Comparison of ENCODE assay signal across 8 cellular contexts in the genomic region with DNA sequence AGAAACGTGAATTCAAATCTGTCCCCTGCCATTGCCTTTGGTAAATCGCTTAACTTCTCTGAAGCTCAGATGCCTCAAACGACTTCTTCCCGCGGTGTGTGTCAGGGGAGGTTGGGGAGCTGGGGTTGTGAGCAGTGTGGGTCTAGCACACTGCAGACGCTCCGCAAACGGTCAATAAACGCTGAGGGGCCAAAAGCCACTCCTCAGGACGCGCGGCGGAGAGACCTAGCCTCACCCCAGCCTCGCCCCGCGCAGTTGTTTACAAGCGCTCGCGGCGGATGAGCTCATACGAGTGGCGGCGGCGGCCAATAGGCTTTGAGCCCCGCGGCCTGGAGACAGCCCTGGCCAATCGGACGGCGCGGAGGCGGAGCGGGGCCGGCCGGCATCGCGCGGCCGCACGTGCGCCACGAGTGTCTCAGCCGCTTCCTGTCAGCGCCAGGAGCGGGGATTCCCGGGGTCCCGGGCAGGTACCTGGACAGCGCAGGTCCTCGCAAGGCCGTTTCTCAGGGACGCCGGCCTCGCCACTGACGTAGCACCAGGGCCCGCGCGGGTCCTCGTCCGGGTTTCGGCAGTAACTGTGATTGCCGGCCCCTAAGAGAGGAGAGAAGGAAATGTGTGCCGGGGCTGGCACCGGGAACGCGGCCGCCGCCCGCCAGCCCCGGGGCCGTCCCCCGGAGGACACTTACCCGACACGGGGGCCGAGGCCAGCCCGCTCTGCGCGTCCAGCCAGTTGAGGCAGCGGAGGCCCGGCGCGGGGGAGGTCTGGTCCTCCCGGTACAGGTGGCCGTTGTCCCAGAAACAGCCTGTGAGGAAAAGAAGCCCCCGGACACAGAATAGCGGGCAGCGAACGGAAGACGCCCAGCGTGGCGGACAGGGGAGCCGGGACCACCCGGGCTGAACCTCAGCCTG. TPM values are rescaled to one million over a fixed set of nuclear protein-coding genes. Genes with fewer than 3 reads are reported as not detected.
A peak's percentile ranks its signal among the peaks of the same experiment; 100 is the strongest.
DNase-seq lines count a peak whose midpoint lies in the region; ATAC-seq and TF ChIP-seq lines count a peak whose summit lies in the region.

No MANE protein-coding gene starts in this region.

- TF ChIP-seq CTCF in endodermal cell (conservative IDR thresholded peaks at IDR 0.05) = no peak

- peaks cover 20% of the 10 kb centered on the region for H3K27me3 Mint-ChIP-seq in endodermal cell (ENCODE audit: insufficient read depth)

- H3K4me1 ChIP-seq in NT2/D1 (ENCODE audit: insufficient read depth, insufficient read length) (no peaks in the 10 kb centered on the region), endodermal cell (ENCODE audit: control insufficient read depth, insufficient read depth, low read length) (no peaks in the 10 kb centered on the region)

- H3K27ac Mint-ChIP-seq in endodermal cell = peak overlapping the region; percentile 91

- H3K9me3 ChIP-seq in NT2/D1 (ENCODE audit: insufficient read depth, low read length) (no peaks in the 10 kb centered on the region), endodermal cell (ENCODE audit: control insufficient read depth, low read length) (no peaks in the 10 kb centered on the region)

- H3K4me1 Mint-ChIP-seq in endodermal cell = peaks cover 12% of the 10 kb centered on the region

- DNase-seq in COLO829 (ENCODE audit: low spot score) (peak; percentile 78), HT1080 (ENCODE audit: low read depth) (peak; percentile 88), NT2/D1 (ENCODE audit: low read depth, low spot score) (no peak), endodermal cell (peak; percentile 97), midbrain (lab: John Stamatoyannopoulos, UW) (peak; percentile 95)
- peak; percentile 93 for DNase-seq in activated CD8-positive, alpha-beta memory T cell treated with anti-CD3 and anti-CD28 coated beads, Interleukin-2, amount 50 U/mL, for 4 hours
- DNase-seq in stimulated activated CD8-positive, alpha-beta memory T cell treated with anti-CD3 and anti-CD28 coated beads, Interleukin-2, amount 100 ng/mL, for 1 hour (ENCODE audit: low read depth in 2 of 2) = peak; percentile 89 to 92

- ATAC-seq in GM21360 (IDR thresholded peaks at IDR 0.05; ENCODE audit: unreplicated experiment) = peak; percentile 82

- H3K27ac ChIP-seq in endodermal cell (ENCODE audit: low read depth, low read length) = no peak overlapping the region

- H3K9me3 Mint-ChIP-seq in endodermal cell = no peaks in the 10 kb centered on the region

- H3K4me3 ChIP-seq in NT2/D1 (ENCODE audit: insufficient read length, low read depth) (peak overlapping the region; percentile 37), endodermal cell (ENCODE audit: low read length) (peak overlapping the region; percentile 68)

- peak overlapping the region; percentile 42 for H3K9ac ChIP-seq in NT2/D1 (ENCODE audit: insufficient read length, low read depth)
- no peak overlapping the region for H3K9ac ChIP-seq in endodermal cell (ENCODE audit: extremely low read depth, low read length, poor library complexity, severe bottlenecking)

- peaks cover 32% of the 10 kb centered on the region for H3K27me3 ChIP-seq in NT2/D1 (ENCODE audit: insufficient read depth, insufficient read length)
- peaks cover 34% of the 10 kb centered on the region for H3K27me3 ChIP-seq in endodermal cell (ENCODE audit: control insufficient read depth, insufficient read depth, low read length, poor library complexity, severe bottlenecking)

- no peaks in the 10 kb centered on the region for H3K36me3 ChIP-seq in NT2/D1 (ENCODE audit: insufficient read depth, insufficient read length, low read length)
- no peaks in the 10 kb centered on the region for H3K36me3 ChIP-seq in endodermal cell (ENCODE audit: control insufficient read depth, insufficient read depth, low read length)

- H3K4me3 Mint-ChIP-seq in endodermal cell = peak overlapping the region; percentile 56

- WGBS in endodermal cell (ENCODE audit: insufficient coverage in 1 of 2, insufficient read length in 1 of 2), 2 experiments = 3% methylated on average over 10 to 91 of the region's 91 CpGs

- H3K36me3 Mint-ChIP-seq in endodermal cell (ENCODE audit: low read depth) = no peaks in the 10 kb centered on the region

RNA-seq across cellular contexts. Expression of a gene that starts 1.5 kb away (rescaled TPM):
- 1.1 and 1.3 TPM in 2 replicates for total RNA-seq in HT1080 (2014; rRNA removed; shearing (Covaris generic))
- polyA plus RNA-seq in HT1080 (2015; cell fraction: cytosol; rRNA removed) = 1.7 and 2.5 TPM in 2 replicates
- polyA plus RNA-seq in HT1080 (2015; cell fraction: nucleus; rRNA removed) = 6.1 and 9.4 TPM in 2 replicates
- 1 to 10 TPM; 2.0 to 3.5 TPM for total RNA-seq in endodermal cell
- 5.5 TPM for polyA plus RNA-seq in endodermal cell (2013, experiment 1 of 2)
- polyA plus RNA-seq in endodermal cell (2013, experiment 2 of 2) = 4.4 TPM

RNA-seq across cellular contexts. Expression of a gene that starts 55.4 kb away (rescaled TPM):
- 15.3 and 17.8 TPM in 2 replicates for total RNA-seq in HT1080 (2014; rRNA removed; shearing (Covaris generic))
- 11.7 and 12.7 TPM in 2 replicates for polyA plus RNA-seq in HT1080 (2015; cell fraction: cytosol; rRNA removed)
- 20.8 TPM in 2 replicates for polyA plus RNA-seq in HT1080 (2015; cell fraction: nucleus; rRNA removed)
- total RNA-seq in endodermal cell = 10 to 100 TPM; 49.2 to 57.1 TPM
- polyA plus RNA-seq in endodermal cell (2013, experiment 1 of 2) = 65.0 TPM
- polyA plus RNA-seq in endodermal cell (2013, experiment 2 of 2) = 55.9 TPM
